Comparison of ENCODE assay signal across 10 cellular contexts in genomic region chr3:124760601-124761000, GRCh38. TPM values are rescaled to one million over a fixed set of nuclear protein-coding genes. Genes with fewer than 3 reads are reported as not detected.
DNase-seq lines count a peak whose midpoint lies in the region; ATAC-seq and TF ChIP-seq lines count a peak whose summit lies in the region.
"Had no signal": no experiment of that assay in that cellular context is flagged by ENCODE, and none has a peak within 500 bp of the region (broad histone marks: within the 10 kb centered on the region; RNA-seq: fewer than 3 reads in every experiment).

No MANE protein-coding gene starts in this region.

- H3K9me3 Mint-ChIP-seq in activated naive CD4-positive, alpha-beta T cell treated with anti-CD3 and anti-CD28 coated beads for 36 hours: no peaks in the 10 kb centered on the region
- H3K9me3 Mint-ChIP-seq: activated T-cell treated with anti-CD3 and anti-CD28 coated beads, Interleukin-2, amount 50 U/mL, for 72 hours had no signal

- H3K23ac ChIP-seq in mesenchymal stem cell (ENCODE audit: low read length in 2 of 2): no peak overlapping the region

- CTCF ChIA-PET in activated naive CD4-positive, alpha-beta T cell treated with anti-CD3 and anti-CD28 coated beads for 36 hours (lab: Charles Lee): interaction anchor here (0.6 to 6.7 kb wide), 49 partner anchors 8 to 1409 kb away, joined by 3 to 156 read pairs (median 4); partner anchors contain the start of gene UMPS

- no peaks in the 10 kb centered on the region for H3K9me3 ChIP-seq in mesenchymal stem cell (ENCODE audit: control insufficient read depth, low read length)

- no peaks in the 10 kb centered on the region for H3K36me3 Mint-ChIP-seq in activated naive CD4-positive, alpha-beta T cell treated with anti-CD3 and anti-CD28 coated beads for 36 hours (ENCODE audit: low read depth)

- no CpG with 5 or more reads among the region's 2 CpGs for WGBS in mesenchymal stem cell

- H3K4me3 ChIP-seq in choroid plexus epithelial cell (ENCODE audit: low read depth, low read length) (no peak overlapping the region), mesenchymal stem cell (ENCODE audit: insufficient read depth in 1 of 2, low read depth in 1 of 2, low read length in 2 of 2) (no peak overlapping the region)

- no peak overlapping the region for H2AK5ac ChIP-seq in mesenchymal stem cell (ENCODE audit: low read length, severe bottlenecking)

- H3K4me2 ChIP-seq in mesenchymal stem cell (ENCODE audit: low read length, poor library complexity, severe bottlenecking): no peak overlapping the region

- H3K27me3 Mint-ChIP-seq in activated naive CD4-positive, alpha-beta T cell treated with anti-CD3 and anti-CD28 coated beads for 36 hours (ENCODE audit: low read depth): no peaks in the 10 kb centered on the region

- H3K4ac ChIP-seq in mesenchymal stem cell (ENCODE audit: low read depth in 1 of 2, low read length in 2 of 2): no peak overlapping the region

- H3K27ac ChIP-seq in mesenchymal stem cell (ENCODE audit: low read length, poor library complexity, severe bottlenecking): no peak overlapping the region

- no peak for TF ChIP-seq CTCF in choroid plexus epithelial cell (conservative IDR thresholded peaks at IDR 0.05; ENCODE audit: low read depth, low read length)

- H3K27me3 ChIP-seq in mesenchymal stem cell (ENCODE audit: control insufficient read depth in 1 of 2, insufficient read depth in 1 of 2, low read length in 2 of 2): no peaks in the 10 kb centered on the region

- H3K4me3 Mint-ChIP-seq in activated naive CD4-positive, alpha-beta T cell treated with anti-CD3 and anti-CD28 coated beads for 36 hours: no peak overlapping the region

- no peak overlapping the region for H2BK120ac ChIP-seq in mesenchymal stem cell (ENCODE audit: low read depth, low read length)

- no peak overlapping the region for H4K91ac ChIP-seq in mesenchymal stem cell (ENCODE audit: low read length)

- DNase-seq in ELR (ENCODE audit: low read depth): peak; percentile 53
- DNase-seq in NCI-H146 (lab: John Stamatoyannopoulos, UW): peak; percentile 52
- peak; percentile 77 for DNase-seq in choroid plexus epithelial cell (ENCODE audit: low read depth)
- DNase-seq in mesenchymal stem cell: peak; percentile 61
- DNase-seq in activated naive CD4-positive, alpha-beta T cell treated with anti-CD3 and anti-CD28 coated beads for 36 hours: no peak
- no peak for DNase-seq in NCI-H1930 (lab: John Stamatoyannopoulos, UW)
- no peak for DNase-seq in activated CD8-positive, alpha-beta memory T cell treated with anti-CD3 and anti-CD28 coated beads for 24 hours
- DNase-seq: NCI-H774 had no signal

- intact Hi-C loops in activated naive CD4-positive, alpha-beta T cell treated with anti-CD3 and anti-CD28 coated beads for 36 hours (cut with micrococcal nuclease): loop anchor here (2.0 to 5.0 kb wide), 2 partner anchors 442 to 824 kb away; no protein-coding TSS in a partner anchor

- H3K18ac ChIP-seq in mesenchymal stem cell (ENCODE audit: low read depth in 1 of 2, low read length in 2 of 2): no peak overlapping the region

- no peak for ATAC-seq in HG02588 (IDR thresholded peaks at IDR 0.05; ENCODE audit: unreplicated experiment)

- no peak overlapping the region for H2BK12ac ChIP-seq in mesenchymal stem cell (ENCODE audit: low read length in 2 of 2)

- peaks cover 7% of the 10 kb centered on the region for H3K4me1 Mint-ChIP-seq in activated naive CD4-positive, alpha-beta T cell treated with anti-CD3 and anti-CD28 coated beads for 36 hours (ENCODE audit: low read depth)

- H2AFZ ChIP-seq in mesenchymal stem cell (ENCODE audit: low read depth, low read length): no peak overlapping the region

- peaks cover 5% of the 10 kb centered on the region for H3K79me1 ChIP-seq in mesenchymal stem cell (replicated peaks; ENCODE audit: low read length, poor library complexity, severe bottlenecking)

- H2BK5ac ChIP-seq in mesenchymal stem cell (ENCODE audit: low read depth, low read length, poor library complexity, severe bottlenecking): no peak overlapping the region

- peak overlapping the region; percentile 43 for H3K9ac ChIP-seq in mesenchymal stem cell (ENCODE audit: low read length)

- H3K27ac Mint-ChIP-seq in activated naive CD4-positive, alpha-beta T cell treated with anti-CD3 and anti-CD28 coated beads for 36 hours: no peak overlapping the region
- H3K27ac Mint-ChIP-seq: activated T-cell treated with anti-CD3 and anti-CD28 coated beads, Interleukin-2, amount 50 U/mL, for 72 hours had no signal

- H3K36me3 ChIP-seq in mesenchymal stem cell (ENCODE audit: control insufficient read depth in 1 of 2, insufficient read depth in 2 of 2, low read depth in 1 of 2, low read length in 2 of 2): peaks cover 34 to 35% of the 10 kb centered on the region in 2 experiments

- H4K8ac ChIP-seq in mesenchymal stem cell (ENCODE audit: low read length): no peak overlapping the region

- no peak overlapping the region for H2BK15ac ChIP-seq in mesenchymal stem cell (ENCODE audit: low read depth, poor library complexity, severe bottlenecking)

- no peak overlapping the region for H3K14ac ChIP-seq in mesenchymal stem cell (ENCODE audit: low read length in 2 of 2)

- H3K4me1 ChIP-seq in mesenchymal stem cell (ENCODE audit: control insufficient read depth, insufficient read depth, low read depth, low read length): peaks cover 12% of the 10 kb centered on the region

RNA-seq across cellular contexts. Expression of gene UMPS, which starts 30.3 kb away (rescaled TPM):
- polyA plus RNA-seq in mesenchymal stem cell (2013, experiment 1 of 2): 10.5 TPM
- 10.9 TPM for polyA plus RNA-seq in mesenchymal stem cell (2013, experiment 2 of 2)
- total RNA-seq in activated naive CD4-positive, alpha-beta T cell treated with anti-CD3 and anti-CD28 coated beads for 36 hours: 10 to 100 TPM; 29.6 to 34.1 TPM

Comparison
In these comparisons a context has a peak if more than half of its experiments do, and no peak if none do; other contexts are left out.
1. DNase-seq: peak in ELR (single experiment), NCI-H146 (single experiment), choroid plexus epithelial cell (single experiment) and mesenchymal stem cell (single experiment); none in activated naive CD4-positive, alpha-beta T cell treated with anti-CD3 and anti-CD28 coated beads for 36 hours (single experiment), NCI-H1930 (0 of 2) and activated CD8-positive, alpha-beta memory T cell treated with anti-CD3 and anti-CD28 coated beads for 24 hours (single experiment).